In genomic region chr7:129376076-129376777, GRCh38 we compare ENCODE assay signal across 9 cellular contexts. TPM values are rescaled to one million over a fixed set of nuclear protein-coding genes. Genes with fewer than 3 reads are reported as not detected.
DNase-seq lines count a peak whose midpoint lies in the region; ATAC-seq and TF ChIP-seq lines count a peak whose summit lies in the region.
"Had no signal": no experiment of that assay in that cellular context is flagged by ENCODE, and none has a peak within 500 bp of the region (broad histone marks: within the 10 kb centered on the region; RNA-seq: fewer than 3 reads in every experiment).

No MANE protein-coding gene starts in this region.

- no peaks in the 10 kb centered on the region for H3K79me2 ChIP-seq in GM23248 (ENCODE audit: insufficient read depth)

- no peaks in the 10 kb centered on the region for H4K20me1 ChIP-seq in GM23248 (ENCODE audit: insufficient read depth)

- H3K27me3 ChIP-seq in CD4-positive, CD25-positive, alpha-beta regulatory T cell (ENCODE audit: control insufficient read depth, insufficient read depth, low read length) = no peaks in the 10 kb centered on the region
- H3K27me3 ChIP-seq in GM23248 (replicated peaks; ENCODE audit: insufficient read depth) = no peaks in the 10 kb centered on the region
- H3K27me3 ChIP-seq: neutrophil had no signal

- CTCF ChIA-PET in activated CD8-positive, alpha-beta memory T cell treated with anti-CD3 and anti-CD28 coated beads, Interleukin-2, amount 10 ng/mL, durations not matched to agents 7 days and 5 days (lab: Charles Lee) = interaction anchor here (0.6 to 4.5 kb wide), 20 partner anchors 8 to 157 kb away, joined by 3 to 63 read pairs (median 4); partner anchors contain the start of genes AHCYL2 and STRIP2

- in situ Hi-C loops in GM23248 (cut with MboI) = no loop called here

- H2AFZ ChIP-seq in GM23248 = no peak overlapping the region

- H3K4me2 ChIP-seq in GM23248 (ENCODE audit: unreplicated experiment) = no peak overlapping the region

- H3F3A ChIP-seq in GM23248 (ENCODE audit: insufficient read depth) = peaks cover 3% of the 10 kb centered on the region; the same call in 1 of the 2 replicates

- no peaks in the 10 kb centered on the region for H3K36me3 ChIP-seq in CD4-positive, CD25-positive, alpha-beta regulatory T cell (ENCODE audit: control insufficient read depth, insufficient read depth, low read length)
- H3K36me3 ChIP-seq in GM23248 (ENCODE audit: low read depth) = no peaks in the 10 kb centered on the region
- H3K36me3 ChIP-seq: neutrophil had no signal

- TF ChIP-seq CTCF in fibroblast of pulmonary artery (IDR thresholded peaks at IDR 0.05; ENCODE audit: low read length, missing control alignments) = peak; percentile 57

- no peak overlapping the region for H3K9ac ChIP-seq in GM23248

- no peaks in the 10 kb centered on the region for H3K9me3 Mint-ChIP-seq in CD4-positive, CD25-positive, alpha-beta regulatory T cell
- H3K9me3 Mint-ChIP-seq in activated CD8-positive, alpha-beta memory T cell treated with anti-CD3 and anti-CD28 coated beads, Interleukin-2, amount 10 ng/mL, durations not matched to agents 7 days and 5 days (ENCODE audit: low read depth) = no peaks in the 10 kb centered on the region

- H3K9me3 ChIP-seq in CD4-positive, CD25-positive, alpha-beta regulatory T cell (ENCODE audit: control insufficient read depth in 2 of 2, low read length in 2 of 2) = no peaks in the 10 kb centered on the region
- no peaks in the 10 kb centered on the region for H3K9me3 ChIP-seq in GM23248 (ENCODE audit: low read depth)
- H3K9me3 ChIP-seq: neutrophil had no signal

- H3K27ac Mint-ChIP-seq in CD4-positive, CD25-positive, alpha-beta regulatory T cell = peak overlapping the region in 1 of 3 donors; percentile 29
- peak overlapping the region; percentile 79 for H3K27ac Mint-ChIP-seq in activated CD8-positive, alpha-beta memory T cell treated with anti-CD3 and anti-CD28 coated beads, Interleukin-2, amount 10 ng/mL, durations not matched to agents 7 days and 5 days

- peak in 2 of 3 donors; percentile 49 to 82 for DNase-seq in CD4-positive, CD25-positive, alpha-beta regulatory T cell
- peak; percentile 48 for DNase-seq in GM23248
- peak; percentile 7 for DNase-seq in NCI-H226
- peak; percentile 75 for DNase-seq in activated CD8-positive, alpha-beta memory T cell treated with anti-CD3 and anti-CD28 coated beads, Interleukin-2, amount 10 ng/mL, durations not matched to agents 7 days and 5 days
- DNase-seq in fibroblast of pulmonary artery (ENCODE audit: low read depth) = peak; percentile 26
- peak; percentile 26 for DNase-seq in renal cortical epithelial cell (ENCODE audit: low read depth)

- H3K36me3 Mint-ChIP-seq in CD4-positive, CD25-positive, alpha-beta regulatory T cell = peaks cover 8% of the 10 kb centered on the region
- H3K36me3 Mint-ChIP-seq in activated CD8-positive, alpha-beta memory T cell treated with anti-CD3 and anti-CD28 coated beads, Interleukin-2, amount 10 ng/mL, durations not matched to agents 7 days and 5 days = peaks cover 7% of the 10 kb centered on the region

- H3K9me2 ChIP-seq in GM23248 (ENCODE audit: insufficient read depth) = no peaks in the 10 kb centered on the region

- H3K27me3 Mint-ChIP-seq in CD4-positive, CD25-positive, alpha-beta regulatory T cell = no peaks in the 10 kb centered on the region
- no peaks in the 10 kb centered on the region for H3K27me3 Mint-ChIP-seq in activated CD8-positive, alpha-beta memory T cell treated with anti-CD3 and anti-CD28 coated beads, Interleukin-2, amount 10 ng/mL, durations not matched to agents 7 days and 5 days

- peak; percentile 71 to 75 for ATAC-seq in CD4-positive, CD25-positive, alpha-beta regulatory T cell (ENCODE audit: low read depth in 2 of 2)
- ATAC-seq in activated CD8-positive, alpha-beta memory T cell treated with anti-CD3 and anti-CD28 coated beads, Interleukin-2, amount 10 ng/mL, durations not matched to agents 7 days and 5 days = peak; percentile 75
- ATAC-seq in HG03457 (IDR thresholded peaks at IDR 0.05; ENCODE audit: unreplicated experiment) (no peak), GM18907 (IDR thresholded peaks at IDR 0.05; ENCODE audit: unreplicated experiment) (no peak)

- 73% methylated on average over 6 of the region's 6 CpGs for WGBS in GM23248 (ENCODE audit: low coverage in 1 of 2, low lambda C conversion rate in 2 of 2, missing lambda C conversion rate in 2 of 2), 2 experiments

- H3K4me1 ChIP-seq in CD4-positive, CD25-positive, alpha-beta regulatory T cell (ENCODE audit: control insufficient read depth, insufficient read depth, low read length, poor library complexity, severe bottlenecking) = peaks cover 13% of the 10 kb centered on the region
- no peaks in the 10 kb centered on the region for H3K4me1 ChIP-seq in GM23248 (ENCODE audit: insufficient read depth)

- H3K4me3 ChIP-seq in CD4-positive, CD25-positive, alpha-beta regulatory T cell (ENCODE audit: low read depth, low read length) = no peak overlapping the region
- H3K4me3 ChIP-seq in GM23248 (no peak overlapping the region), fibroblast of pulmonary artery (replicated peaks; ENCODE audit: low read depth, low read length) (no peak overlapping the region)

- H3K4me3 Mint-ChIP-seq in CD4-positive, CD25-positive, alpha-beta regulatory T cell = peak overlapping the region in 1 of 4 donors; percentile 1
- no peak overlapping the region for H3K4me3 Mint-ChIP-seq in activated CD8-positive, alpha-beta memory T cell treated with anti-CD3 and anti-CD28 coated beads, Interleukin-2, amount 10 ng/mL, durations not matched to agents 7 days and 5 days

- no peak overlapping the region for H3K27ac ChIP-seq in CD4-positive, CD25-positive, alpha-beta regulatory T cell (ENCODE audit: insufficient read depth, low read length, poor library complexity, severe bottlenecking)
- no peak overlapping the region for H3K27ac ChIP-seq in GM23248
- H3K27ac ChIP-seq: neutrophil had no signal

- peaks cover 16 to 31% (median 19%) of the 10 kb centered on the region in 4 donors for H3K4me1 Mint-ChIP-seq in CD4-positive, CD25-positive, alpha-beta regulatory T cell
- H3K4me1 Mint-ChIP-seq in activated CD8-positive, alpha-beta memory T cell treated with anti-CD3 and anti-CD28 coated beads, Interleukin-2, amount 10 ng/mL, durations not matched to agents 7 days and 5 days = peaks cover 48% of the 10 kb centered on the region

RNA-seq across cellular contexts. Expression of gene STRIP2, which starts 58.0 kb away (rescaled TPM):
- 1.7 TPM for total RNA-seq in CD4-positive, CD25-positive, alpha-beta regulatory T cell
- polyA plus RNA-seq in CD4-positive, CD25-positive, alpha-beta regulatory T cell = under 1 TPM in 3 of 4 donors, not detected in 1; 0.13 to 0.78 (median 0.56) TPM
- 2.2 and 2.5 TPM in 2 replicates for total RNA-seq in GM23248 (2014; rRNA removed; shearing (Covaris generic))
- 1.5 and 1.9 TPM in 2 replicates for polyA plus RNA-seq in GM23248 (2016; fragmentation: Nextera tagmentation; extraction: Ambion mirVana)
- 10 to 100 TPM; 15.6 to 19.0 TPM for total RNA-seq in activated CD8-positive, alpha-beta memory T cell treated with anti-CD3 and anti-CD28 coated beads, Interleukin-2, amount 10 ng/mL, durations not matched to agents 7 days and 5 days
- 2.3 and 3.8 TPM in 2 replicates for total RNA-seq in renal cortical epithelial cell

Comparison
In these comparisons a context has a peak if more than half of its experiments do, and no peak if none do; other contexts are left out.
1. ATAC-seq: peak in CD4-positive, CD25-positive, alpha-beta regulatory T cell (2 of 2) and activated CD8-positive, alpha-beta memory T cell treated with anti-CD3 and anti-CD28 coated beads, Interleukin-2, amount 10 ng/mL, durations not matched to agents 7 days and 5 days (single experiment); none in HG03457 (single experiment) and GM18907 (single experiment).
2. DNase-seq: peak in every context shown above with its lines; median percentile 75 in activated CD8-positive, alpha-beta memory T cell treated with anti-CD3 and anti-CD28 coated beads, Interleukin-2, amount 10 ng/mL, durations not matched to agents 7 days and 5 days; 66 in CD4-positive, CD25-positive, alpha-beta regulatory T cell; 48 in GM23248; 26 in fibroblast of pulmonary artery; 26 in renal cortical epithelial cell; 7 in NCI-H226.